ENCODE assay signal across 18 cellular contexts in the genomic region with DNA sequence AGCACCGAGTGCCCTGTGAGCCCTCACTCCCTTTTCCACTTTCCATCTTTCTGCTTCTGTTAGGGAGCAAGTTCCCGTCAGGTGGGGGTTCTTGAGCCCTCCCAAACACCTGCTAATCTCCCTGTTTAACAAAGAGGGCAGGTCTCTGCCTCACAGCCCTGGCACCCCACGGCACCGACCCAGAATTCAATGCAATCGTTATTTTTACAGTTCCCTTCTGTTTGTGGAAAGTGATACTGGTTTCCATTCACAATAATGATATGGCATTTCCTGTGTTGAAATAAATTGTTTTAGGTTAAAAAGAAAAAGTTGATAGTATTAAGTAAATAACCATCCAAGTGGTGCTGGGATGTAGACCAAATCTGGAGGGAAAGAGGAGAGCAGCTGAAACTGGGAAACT.
"Had no signal": no experiment of that assay in that cellular context is flagged by ENCODE, and none has a peak within 500 bp of the region (broad histone marks: within the 10 kb centered on the region; RNA-seq: fewer than 3 reads in every experiment).

No MANE protein-coding gene starts in this region.

- H3K4me1 ChIP-seq: body of pancreas, pancreas, tibial nerve, vagina had no signal

- H2AFZ ChIP-seq: neural progenitor cell had no signal

- DNase-seq: activated CD4-positive, alpha-beta T cell treated with anti-CD3 and anti-CD28 coated beads for 48 hours; activated CD8-positive, alpha-beta T cell treated with anti-CD3 and anti-CD28 coated beads for 36 hours; activated gamma-delta T cell; activated T-cell treated with anti-CD3 and anti-CD28 coated beads, Interleukin-2, amount 50 U/mL, for 4 hours; amniotic stem cell; body of pancreas; cerebellar nuclear complex; endodermal cell; erythroblast; midbrain; T-helper 2 cell had no signal

- H3K27me3 ChIP-seq: body of pancreas, neural progenitor cell, pancreas, tibial nerve, vagina had no signal

- H3K4me2 ChIP-seq: neural progenitor cell had no signal

- H3K9me3 ChIP-seq: body of pancreas, pancreas, tibial nerve, vagina had no signal

- H3K4me3 ChIP-seq: body of pancreas, lung, neural progenitor cell, pancreas, tibial nerve, vagina had no signal

- FAIRE-seq: islet of Langerhans, pancreas had no signal

- H3K27ac ChIP-seq: body of pancreas, neural progenitor cell, pancreas, tibial nerve, vagina had no signal

- H3K36me3 ChIP-seq: neural progenitor cell, pancreas, tibial nerve had no signal

- ATAC-seq: activated CD8-positive, alpha-beta T cell treated with anti-CD3 and anti-CD28 coated beads for 36 hours; activated T-cell treated with anti-CD3 and anti-CD28 coated beads, Interleukin-2, amount 50 U/mL, for 4 hours; body of pancreas; pancreas; stimulated activated effector memory CD8-positive, alpha-beta T cell treated with anti-CD3 and anti-CD28 coated beads, Interleukin-12 subunit alpha, Interleukin-12 subunit beta, amount 100 ng/mL, for 72 hours had no signal

- H3K9ac ChIP-seq: neural progenitor cell had no signal
